Comparison of ENCODE assay signal across 23 cellular contexts in genomic region chr7:40526951-40527350, GRCh38.
A peak's percentile ranks its signal among the peaks of the same experiment; 100 is the strongest.
DNase-seq lines count a peak whose midpoint lies in the region; ATAC-seq, FAIRE-seq and TF ChIP-seq lines count a peak whose summit lies in the region.
"Had no signal": no experiment of that assay in that cellular context is flagged by ENCODE, and none has a peak within 500 bp of the region (broad histone marks: within the 10 kb centered on the region; RNA-seq: fewer than 3 reads in every experiment).

No MANE protein-coding gene starts in this region.

- ATAC-seq in thoracic aorta (ENCODE audit: insufficient number of reproducible peaks, low FRiP score, low read depth), result no peak
- ATAC-seq: PC-3 had no signal

- DNase-seq in H54 (ENCODE audit: insufficient read length, low spot score), result no peak
- no peak for DNase-seq in ascending aorta (ENCODE audit: low spot score in 2 of 2)
- DNase-seq in fibroblast of gingiva (ENCODE audit: low read depth), result peak; percentile 67
- no peak for DNase-seq in thoracic aorta (ENCODE audit: low spot score)
- no peak for DNase-seq in HAP-1 (ENCODE audit: low spot score in 2 of 2)
- DNase-seq in NCI-H82 treated with DMSO at 0.1 percent for 48 hours (lab: John Stamatoyannopoulos, UW; ENCODE audit: unreplicated experiment), result no peak
- DNase-seq in GM13976 (ENCODE audit: low spot score), result no peak
- DNase-seq: CD4-positive, CD25-positive, alpha-beta regulatory T cell; DMS153; DND-41; GOT3; KBM-7; MV-4-11; NCI-H1105; NCI-H146; NCI-H1930; NCI-H2107; NCI-H524 treated with DMSO at 0.1 percent for 48 hours; NCI-H774; NK-92 treated with Interleukin-12 subunit alpha and Interleukin-12 subunit beta, amount 100 ng/mL, for 24 hours; PC-3 had no signal

- TF ChIP-seq POLR2A in H54 (IDR thresholded peaks at IDR 0.05; ENCODE audit: low read depth, low read length), result no peak

- H3K36me3 ChIP-seq in ascending aorta, result no peaks in the 10 kb centered on the region
- no peaks in the 10 kb centered on the region for H3K36me3 ChIP-seq in thoracic aorta
- no peaks in the 10 kb centered on the region for H3K36me3 ChIP-seq in HAP-1 (replicated peaks)
- H3K36me3 ChIP-seq: BLaER1 had no signal

- H3K27ac ChIP-seq in ascending aorta, result peak overlapping the region; percentile 56 to 61
- peak overlapping the region; percentile 69 to 70 for H3K27ac ChIP-seq in thoracic aorta
- H3K27ac ChIP-seq: BLaER1 had no signal

- H3K4me3 ChIP-seq in ascending aorta, result peak overlapping the region in 1 of 2 donors; percentile 13
- H3K4me3 ChIP-seq in thoracic aorta, result peak overlapping the region; percentile 1
- H3K4me3 ChIP-seq in HAP-1, result no peak overlapping the region
- H3K4me3 ChIP-seq: BLaER1 had no signal

- TF ChIP-seq CTCF in ascending aorta (IDR thresholded peaks at IDR 0.05), result no peak
- no peak for TF ChIP-seq CTCF in thoracic aorta (IDR thresholded peaks at IDR 0.05)
- TF ChIP-seq CTCF in GM13976 (IDR thresholded peaks at IDR 0.05; ENCODE audit: borderline replicate concordance, control extremely low read depth, extremely low read depth, insufficient read depth, missing control alignments), result no peak

- intact Hi-C loops in ascending aorta (cut with DNase I), result no loop called here

- H3K4me1 ChIP-seq in ascending aorta (peaks cover 0 to 7% of the 10 kb centered on the region in 2 donors), thoracic aorta (ENCODE audit: control insufficient read depth in 1 of 2, low read depth in 2 of 2) (peaks cover 10 to 54% of the 10 kb centered on the region in 2 donors), HAP-1 (no peaks in the 10 kb centered on the region)
- H3K4me1 ChIP-seq: BLaER1 had no signal

- H3K27me3 ChIP-seq in ascending aorta (no peaks in the 10 kb centered on the region), thoracic aorta (replicated peaks; ENCODE audit: insufficient read depth) (no peaks in the 10 kb centered on the region), HAP-1 (ENCODE audit: low read depth) (no peaks in the 10 kb centered on the region)
- H3K27me3 ChIP-seq: BLaER1 had no signal

- in situ Hi-C loops in HAP-1 (cut with MboI; ENCODE audit: low sequenced_read_pairs) (no loop called here), GM13976 (cut with MboI; ENCODE audit: low sequenced_read_pairs, unreplicated experiment) (no loop called here)

- H3K9me3 ChIP-seq in ascending aorta, result no peaks in the 10 kb centered on the region
- no peaks in the 10 kb centered on the region for H3K9me3 ChIP-seq in thoracic aorta
- no peaks in the 10 kb centered on the region for H3K9me3 ChIP-seq in HAP-1
- H3K9me3 ChIP-seq: BLaER1 had no signal

- FAIRE-seq in H54 (lab: Jason Lieb, UNC), result peak; percentile 92
- FAIRE-seq: HTR-8/SVneo had no signal
